ENCODE assay signal across 9 cellular contexts in genomic region chr6:30876039-30876730, GRCh38. TPM values are rescaled to one million over a fixed set of nuclear protein-coding genes. Genes with fewer than 3 reads are reported as not detected.
DNase-seq lines count a peak whose midpoint lies in the region; ATAC-seq and TF ChIP-seq lines count a peak whose summit lies in the region.
"Had no signal": no experiment of that assay in that cellular context is flagged by ENCODE, and none has a peak within 500 bp of the region (broad histone marks: within the 10 kb centered on the region; RNA-seq: fewer than 3 reads in every experiment).

No MANE protein-coding gene starts in this region.

- H3K36me3 ChIP-seq in muscle layer of colon (ENCODE audit: insufficient read depth, low read length) = no peaks in the 10 kb centered on the region

- ATAC-seq in GM19035 (IDR thresholded peaks at IDR 0.05; ENCODE audit: unreplicated experiment) (no peak), GM21529 (IDR thresholded peaks at IDR 0.05; ENCODE audit: unreplicated experiment) (no peak)

- no peaks in the 10 kb centered on the region for H3K9me3 ChIP-seq in muscle layer of colon (ENCODE audit: low read length)

- no peak overlapping the region for H3K4me3 ChIP-seq in muscle layer of colon (ENCODE audit: low read depth in 1 of 2, low read length in 2 of 2)

- peaks cover 53% of the 10 kb centered on the region for H3K4me1 Mint-ChIP-seq in brain

- peak; percentile 41 for DNase-seq in stimulated activated CD4-positive, alpha-beta T cell treated with anti-CD3 and anti-CD28 coated beads, Interleukin-15, amount 100 ng/mL, for 24 hours
- no peak for DNase-seq in stimulated activated CD4-positive, alpha-beta T cell treated with anti-CD3 and anti-CD28 coated beads, Interleukin-2, amount 100 ng/mL, for 48 hours
- no peak for DNase-seq in NCI-H187 treated with DMSO at 0.1 percent for 48 hours (lab: John Stamatoyannopoulos, UW)
- no peak for DNase-seq in NCI-H1105 treated with DMSO at 0.1 percent for 48 hours (lab: John Stamatoyannopoulos, UW)
- DNase-seq: Right ventricle myocardium superior had no signal

- no peak overlapping the region for H3K9ac ChIP-seq in muscle layer of colon (ENCODE audit: low read length)

- peak overlapping the region in 4 of 5 experiments; percentile 44 to 92 (median 70) for H3K27ac Mint-ChIP-seq in brain

- peak overlapping the region; percentile 36 for H3K27ac ChIP-seq in muscle layer of colon (ENCODE audit: low read depth, low read length)

- peaks cover 10% of the 10 kb centered on the region for H3K27me3 Mint-ChIP-seq in brain

- H3K4me1 ChIP-seq in muscle layer of colon (ENCODE audit: insufficient read depth, low read length) = peaks cover 14% of the 10 kb centered on the region

- peaks cover 20 to 27% (median 21%) of the 10 kb centered on the region in 5 experiments for H3K9me3 Mint-ChIP-seq in brain

- H3K36me3 Mint-ChIP-seq in brain = peaks cover 6% of the 10 kb centered on the region

- no peaks in the 10 kb centered on the region for H3K27me3 ChIP-seq in muscle layer of colon (ENCODE audit: control insufficient read depth in 1 of 2, insufficient read depth in 2 of 2, low read length in 2 of 2)

- no peak for TF ChIP-seq CTCF in brain (conservative IDR thresholded peaks at IDR 0.05)

- peak overlapping the region in 2 of 5 experiments; percentile 34 to 41 for H3K4me3 Mint-ChIP-seq in brain

RNA-seq across cellular contexts. Expression of gene DDR1, which starts 8.1 kb away (rescaled TPM):
- 221 TPM for polyA plus RNA-seq in brain (ENCODE audit: insufficient read depth, low read depth, low replicate concordance)

RNA-seq across cellular contexts. Expression of gene GTF2H4, which starts 31.8 kb away (rescaled TPM):
- polyA plus RNA-seq in brain (ENCODE audit: insufficient read depth, low read depth, low replicate concordance) = 33.0 TPM

RNA-seq across cellular contexts. Expression of gene VARS2, which starts 37.9 kb away (rescaled TPM):
- 18.0 TPM for polyA plus RNA-seq in brain (ENCODE audit: insufficient read depth, low read depth, low replicate concordance)

RNA-seq across cellular contexts. Expression of gene SFTA2, which starts 55.8 kb away (rescaled TPM):
- polyA plus RNA-seq in brain (ENCODE audit: insufficient read depth, low read depth, low replicate concordance) = not detected
